ENCODE assay signal across 19 cellular contexts in the genomic region with DNA sequence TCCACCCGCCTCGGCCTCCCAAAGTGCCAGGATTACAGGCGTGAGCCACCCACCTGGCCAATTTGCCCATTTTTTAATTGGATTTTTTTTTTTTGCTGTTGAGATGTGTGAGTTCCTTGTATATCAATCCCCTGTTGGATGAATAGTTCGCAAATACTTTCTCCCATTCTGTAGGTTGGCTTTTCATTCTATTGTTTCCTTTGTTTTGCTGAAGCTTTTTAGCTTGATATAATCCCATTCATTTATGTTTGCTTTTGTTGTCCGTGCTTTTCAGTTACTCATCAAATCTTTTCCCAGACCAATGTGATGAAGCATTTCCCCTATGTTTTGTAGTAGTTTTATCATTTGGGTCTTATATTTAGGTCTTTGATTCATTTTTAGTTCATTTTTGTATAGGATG. TPM values are rescaled to one million over a fixed set of nuclear protein-coding genes. Genes with fewer than 3 reads are reported as not detected.
DNase-seq lines count a peak whose midpoint lies in the region; ATAC-seq and TF ChIP-seq lines count a peak whose summit lies in the region.
"Had no signal": no experiment of that assay in that cellular context is flagged by ENCODE, and none has a peak within 500 bp of the region (broad histone marks: within the 10 kb centered on the region; RNA-seq: fewer than 3 reads in every experiment).

No MANE protein-coding gene starts in this region.

- peaks cover 51% of the 10 kb centered on the region for H3K36me3 Mint-ChIP-seq in T-helper 1 cell treated with Interleukin-12 subunit alpha and Interleukin-12 subunit beta and Interleukin-4 antibody, amounts not matched to agents 30 μg/mL and 1 μg/mL, for 36 hours (ENCODE audit: low read depth)
- peaks cover 28% of the 10 kb centered on the region for H3K36me3 Mint-ChIP-seq in activated naive CD4-positive, alpha-beta T cell treated with anti-CD3 and anti-CD28 coated beads, Interleukin-2, amount 50 U/mL, for 24 hours
- peaks cover 68% of the 10 kb centered on the region for H3K36me3 Mint-ChIP-seq in activated B cell treated with CpG ODN at 0.5 μM for 24 hours (ENCODE audit: low read depth)
- peaks cover 94% of the 10 kb centered on the region for H3K36me3 Mint-ChIP-seq in stimulated activated effector memory CD8-positive, alpha-beta T cell treated with anti-CD3 and anti-CD28 coated beads, Interleukin-12 subunit alpha, Interleukin-12 subunit beta, amount 100 ng/mL, for 72 hours

- CTCF ChIA-PET in activated B cell treated with CpG ODN at 0.5 μM for 24 hours (lab: Charles Lee) = interaction anchor here (0.8 kb wide), 1 partner anchor 119 kb away, joined by 4 read pairs; no protein-coding TSS in a partner anchor

- no peaks in the 10 kb centered on the region for H3K9me3 Mint-ChIP-seq in T-helper 1 cell treated with Interleukin-12 subunit alpha and Interleukin-12 subunit beta and Interleukin-4 antibody, amounts not matched to agents 30 μg/mL and 1 μg/mL, for 36 hours
- no peaks in the 10 kb centered on the region for H3K9me3 Mint-ChIP-seq in activated naive CD4-positive, alpha-beta T cell treated with anti-CD3 and anti-CD28 coated beads, Interleukin-2, amount 50 U/mL, for 24 hours
- H3K9me3 Mint-ChIP-seq in activated B cell treated with CpG ODN at 0.5 μM for 24 hours = no peaks in the 10 kb centered on the region
- H3K9me3 Mint-ChIP-seq in stimulated activated effector memory CD8-positive, alpha-beta T cell treated with anti-CD3 and anti-CD28 coated beads, Interleukin-12 subunit alpha, Interleukin-12 subunit beta, amount 100 ng/mL, for 72 hours = no peaks in the 10 kb centered on the region
- H3K9me3 Mint-ChIP-seq: H9 had no signal

- DNase-seq in T-helper 1 cell (no peak), activated B cell treated with CpG ODN at 0.5 μM for 24 hours (no peak), NCI-H82 (lab: John Stamatoyannopoulos, UW) (no peak)
- no peak for DNase-seq in activated naive CD4-positive, alpha-beta T cell (lab: John Stamatoyannopoulos, UW)
- DNase-seq in stimulated activated effector memory CD8-positive, alpha-beta T cell treated with anti-CD3 and anti-CD28 coated beads, Interleukin-12 subunit alpha, Interleukin-12 subunit beta, amount 100 ng/mL, for 72 hours (ENCODE audit: low spot score in 2 of 2) = no peak
- DNase-seq in activated effector memory CD4-positive, alpha-beta T cell treated with anti-CD3 and anti-CD28 coated beads, Interleukin-2, amount 50 U/mL, for 16 hours = no peak
- DNase-seq: AML-193, Caco-2, GDM1, H9, NCI-H1092 treated with DMSO at 0.1 percent for 48 hours, NCI-H146, NCI-H2029 treated with DMSO at 0.1 percent for 48 hours, NCI-H2171, NCI-H446, NCI-H526 treated with DMSO at 0.1 percent for 48 hours had no signal

- H3K27ac Mint-ChIP-seq in T-helper 1 cell treated with Interleukin-12 subunit alpha and Interleukin-12 subunit beta and Interleukin-4 antibody, amounts not matched to agents 30 μg/mL and 1 μg/mL, for 36 hours = peak overlapping the region; percentile 39
- H3K27ac Mint-ChIP-seq in activated naive CD4-positive, alpha-beta T cell treated with anti-CD3 and anti-CD28 coated beads, Interleukin-2, amount 50 U/mL, for 24 hours = peak overlapping the region; percentile 12
- H3K27ac Mint-ChIP-seq in activated B cell treated with CpG ODN at 0.5 μM for 24 hours = peak overlapping the region; percentile 72
- peak overlapping the region; percentile 66 for H3K27ac Mint-ChIP-seq in stimulated activated effector memory CD8-positive, alpha-beta T cell treated with anti-CD3 and anti-CD28 coated beads, Interleukin-12 subunit alpha, Interleukin-12 subunit beta, amount 100 ng/mL, for 72 hours
- H3K27ac Mint-ChIP-seq: H9 had no signal

- POLR2A ChIA-PET in activated B cell treated with CpG ODN at 0.5 μM for 24 hours (lab: Charles Lee) = interaction anchor here (0.7 kb wide), 1 partner anchor 35 kb away, joined by 3 read pairs; no protein-coding TSS in a partner anchor

- H3K4me3 Mint-ChIP-seq in T-helper 1 cell treated with Interleukin-12 subunit alpha and Interleukin-12 subunit beta and Interleukin-4 antibody, amounts not matched to agents 30 μg/mL and 1 μg/mL, for 36 hours = peak overlapping the region; percentile 11
- H3K4me3 Mint-ChIP-seq in activated naive CD4-positive, alpha-beta T cell treated with anti-CD3 and anti-CD28 coated beads, Interleukin-2, amount 50 U/mL, for 24 hours = peak overlapping the region; percentile 60
- no peak overlapping the region for H3K4me3 Mint-ChIP-seq in activated B cell treated with CpG ODN at 0.5 μM for 24 hours
- no peak overlapping the region for H3K4me3 Mint-ChIP-seq in stimulated activated effector memory CD8-positive, alpha-beta T cell treated with anti-CD3 and anti-CD28 coated beads, Interleukin-12 subunit alpha, Interleukin-12 subunit beta, amount 100 ng/mL, for 72 hours
- H3K4me3 Mint-ChIP-seq: H9 had no signal

- no peak for TF ChIP-seq CTCF in activated B cell treated with CpG ODN at 0.5 μM for 24 hours (IDR thresholded peaks at IDR 0.05)

- H3K27me3 Mint-ChIP-seq in T-helper 1 cell treated with Interleukin-12 subunit alpha and Interleukin-12 subunit beta and Interleukin-4 antibody, amounts not matched to agents 30 μg/mL and 1 μg/mL, for 36 hours (ENCODE audit: low read depth) = no peaks in the 10 kb centered on the region
- H3K27me3 Mint-ChIP-seq in activated naive CD4-positive, alpha-beta T cell treated with anti-CD3 and anti-CD28 coated beads, Interleukin-2, amount 50 U/mL, for 24 hours = no peaks in the 10 kb centered on the region
- H3K27me3 Mint-ChIP-seq in activated B cell treated with CpG ODN at 0.5 μM for 24 hours = no peaks in the 10 kb centered on the region

- intact Hi-C loops in activated B cell treated with CpG ODN at 0.5 μM for 24 hours (cut with micrococcal nuclease) = no loop called here

- ATAC-seq in activated B cell treated with CpG ODN at 0.5 μM for 24 hours (ENCODE audit: low read depth) = no peak
- ATAC-seq in stimulated activated effector memory CD8-positive, alpha-beta T cell treated with anti-CD3 and anti-CD28 coated beads, Interleukin-12 subunit alpha, Interleukin-12 subunit beta, amount 100 ng/mL, for 72 hours = no peak
- ATAC-seq: Panc1 had no signal

- peaks cover 68% of the 10 kb centered on the region for H3K4me1 Mint-ChIP-seq in T-helper 1 cell treated with Interleukin-12 subunit alpha and Interleukin-12 subunit beta and Interleukin-4 antibody, amounts not matched to agents 30 μg/mL and 1 μg/mL, for 36 hours (ENCODE audit: low read depth)
- H3K4me1 Mint-ChIP-seq in activated naive CD4-positive, alpha-beta T cell treated with anti-CD3 and anti-CD28 coated beads, Interleukin-2, amount 50 U/mL, for 24 hours = peaks cover 79% of the 10 kb centered on the region
- peaks cover 89% of the 10 kb centered on the region for H3K4me1 Mint-ChIP-seq in activated B cell treated with CpG ODN at 0.5 μM for 24 hours
- H3K4me1 Mint-ChIP-seq in stimulated activated effector memory CD8-positive, alpha-beta T cell treated with anti-CD3 and anti-CD28 coated beads, Interleukin-12 subunit alpha, Interleukin-12 subunit beta, amount 100 ng/mL, for 72 hours = peaks cover 83% of the 10 kb centered on the region

RNA-seq across cellular contexts. Expression of a gene that starts 36.4 kb away (rescaled TPM):
- total RNA-seq in activated B cell treated with CpG ODN at 0.5 μM for 24 hours = 120 and 124 TPM in 2 replicates

Comparison
In these comparisons a context has a peak if more than half of its experiments do, and no peak if none do; other contexts are left out.
1. H3K27ac Mint-ChIP-seq: peak in every context shown above with its lines; median percentile 72 in activated B cell treated with CpG ODN at 0.5 μM for 24 hours; 66 in stimulated activated effector memory CD8-positive, alpha-beta T cell treated with anti-CD3 and anti-CD28 coated beads, Interleukin-12 subunit alpha, Interleukin-12 subunit beta, amount 100 ng/mL, for 72 hours; 39 in T-helper 1 cell treated with Interleukin-12 subunit alpha and Interleukin-12 subunit beta and Interleukin-4 antibody, amounts not matched to agents 30 μg/mL and 1 μg/mL, for 36 hours; 12 in activated naive CD4-positive, alpha-beta T cell treated with anti-CD3 and anti-CD28 coated beads, Interleukin-2, amount 50 U/mL, for 24 hours.
2. H3K4me3 Mint-ChIP-seq: peak in T-helper 1 cell treated with Interleukin-12 subunit alpha and Interleukin-12 subunit beta and Interleukin-4 antibody, amounts not matched to agents 30 μg/mL and 1 μg/mL, for 36 hours (single experiment) and activated naive CD4-positive, alpha-beta T cell treated with anti-CD3 and anti-CD28 coated beads, Interleukin-2, amount 50 U/mL, for 24 hours (single experiment); none in activated B cell treated with CpG ODN at 0.5 μM for 24 hours (single experiment) and stimulated activated effector memory CD8-positive, alpha-beta T cell treated with anti-CD3 and anti-CD28 coated beads, Interleukin-12 subunit alpha, Interleukin-12 subunit beta, amount 100 ng/mL, for 72 hours (single experiment).